ENCODE assay signal across 12 cellular contexts in the genomic region with DNA sequence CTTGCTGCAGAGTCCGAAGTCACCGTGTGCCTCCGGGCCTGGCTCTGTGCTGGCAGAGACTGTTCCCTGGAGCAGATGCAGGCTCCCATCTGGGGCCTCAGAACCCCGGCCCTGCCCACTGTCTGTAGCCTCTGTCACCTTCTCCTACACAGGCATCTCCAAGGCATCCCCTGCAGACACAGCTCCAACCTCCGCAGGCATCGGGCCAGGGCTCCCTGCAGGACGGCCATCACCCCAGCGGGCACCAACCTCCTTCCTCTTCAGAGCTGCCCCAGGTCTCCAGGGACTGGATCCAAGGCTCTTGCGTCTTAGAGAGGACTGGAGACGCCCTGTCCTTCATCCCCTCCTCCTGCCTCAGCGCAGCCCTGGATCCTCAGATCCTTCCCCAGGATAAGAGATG.
A peak's percentile ranks its signal among the peaks of the same experiment; 100 is the strongest.
DNase-seq lines count a peak whose midpoint lies in the region; ATAC-seq, FAIRE-seq and TF ChIP-seq lines count a peak whose summit lies in the region.
"Had no signal": no experiment of that assay in that cellular context is flagged by ENCODE, and none has a peak within 500 bp of the region (broad histone marks: within the 10 kb centered on the region; RNA-seq: fewer than 3 reads in every experiment).

No MANE protein-coding gene starts in this region.

- no peak for TF ChIP-seq POLR2A in HepG2 (IDR thresholded peaks at IDR 0.05; ENCODE audit: insufficient read depth in 1 of 2, low read depth in 2 of 2, low read length in 2 of 2)

- H3K79me2 ChIP-seq in HepG2 (ENCODE audit: insufficient read depth, low read length), result no peaks in the 10 kb centered on the region
- no peaks in the 10 kb centered on the region for H3K79me2 ChIP-seq in osteoblast (ENCODE audit: insufficient read depth, low read length)

- intact Hi-C loops in HepG2 (cut with micrococcal nuclease; ENCODE audit: unreplicated experiment), result no loop called here

- H3K36me3 ChIP-seq in BLaER1 treated with 17β-estradiol and CSF1 and Interleukin-3, amounts not matched to agents 10 nM and 100 nM, result no peaks in the 10 kb centered on the region
- H3K36me3 ChIP-seq in HEK293 (ENCODE audit: control insufficient read depth in 2 of 2, insufficient read depth in 1 of 2, low read length in 2 of 2) (no peaks in the 10 kb centered on the region), HepG2 (replicated peaks in 1 of 2; ENCODE audit: control insufficient read depth in 1 of 2, insufficient read depth in 2 of 2, low read length in 2 of 2) (no peaks in the 10 kb centered on the region), osteoblast (ENCODE audit: insufficient read depth, low read length) (no peaks in the 10 kb centered on the region)
- H3K36me3 ChIP-seq: BE2C had no signal

- CTCF ChIA-PET in HEK293 (lab: Yijun Ruan, JAX), result interaction anchor here (0.7 kb wide), 1 partner anchor 456 kb away, joined by 3 read pairs; no protein-coding TSS in a partner anchor
- CTCF ChIA-PET in HepG2 (lab: Yijun Ruan, JAX; ENCODE audit: low intra/inter-chr PET ratio, low total read pairs), result no interaction called here

- H3K9ac ChIP-seq in BLaER1 treated with 17β-estradiol and CSF1 and Interleukin-3, amounts not matched to agents 10 nM and 100 nM, result peak overlapping the region in 1 of 11 experiments; percentile 29; a peak in 1 of 22 replicates
- H3K9ac ChIP-seq in HepG2 (ENCODE audit: insufficient read depth, low read depth, low read length), result no peak overlapping the region

- in situ Hi-C loops in HepG2 (cut with HindIII; ENCODE audit: extremely low pct_ligation_motif_present, low pct_unique_long_range_greater_than_20kb), result loop anchor here (25.0 kb wide), 1 partner anchor 563 kb away; no protein-coding TSS in a partner anchor

- TF ChIP-seq CTCF in HEK293 (tag by site-specific recombination; IDR thresholded peaks at IDR 0.05) (no peak), HepG2 (CRISPR knock-in tag; IDR thresholded peaks at IDR 0.05) (no peak), osteoblast (IDR thresholded peaks at IDR 0.05; ENCODE audit: extremely low read depth, low read depth, low read length) (no peak)

- no peaks in the 10 kb centered on the region for H4K20me1 ChIP-seq in BLaER1 treated with 17β-estradiol and CSF1 and Interleukin-3, amounts not matched to agents 10 nM and 100 nM
- H4K20me1 ChIP-seq in HepG2 (ENCODE audit: insufficient read depth, low read length), result no peaks in the 10 kb centered on the region
- no peaks in the 10 kb centered on the region for H4K20me1 ChIP-seq in osteoblast (ENCODE audit: insufficient read depth, low read length)

- no peaks in the 10 kb centered on the region for H3K9me3 ChIP-seq in BLaER1 treated with 17β-estradiol and CSF1 and Interleukin-3, amounts not matched to agents 10 nM and 100 nM (replicated peaks in 1 of 11)
- H3K9me3 ChIP-seq in HEK293 (ENCODE audit: control insufficient read depth, insufficient read depth, low read depth, low read length) (no peaks in the 10 kb centered on the region), HepG2 (ENCODE audit: low read length) (no peaks in the 10 kb centered on the region), osteoblast (ENCODE audit: low read depth, low read length) (no peaks in the 10 kb centered on the region)
- H3K9me3 ChIP-seq: A549, BE2C, Caco-2 had no signal

- peak overlapping the region in 8 of 11 experiments; percentile 2 to 48 (median 14); a peak in 7 of 22 replicates for H3K4me2 ChIP-seq in BLaER1 treated with 17β-estradiol and CSF1 and Interleukin-3, amounts not matched to agents 10 nM and 100 nM
- H3K4me2 ChIP-seq in HepG2 (ENCODE audit: low read depth, low read length), result no peak overlapping the region
- no peak overlapping the region for H3K4me2 ChIP-seq in osteoblast (ENCODE audit: insufficient read depth, low read length)
- H3K4me2 ChIP-seq: A549 had no signal

- no peak for TF ChIP-seq RAD21 in HepG2 (CRISPR knock-in tag; IDR thresholded peaks at IDR 0.05)

- FAIRE-seq in HepG2 (lab: Jason Lieb, UNC), result no peak
- FAIRE-seq: A549 had no signal

- no peak overlapping the region for H3K4me3 ChIP-seq in BLaER1 treated with 17β-estradiol and CSF1 and Interleukin-3, amounts not matched to agents 10 nM and 100 nM
- H3K4me3 ChIP-seq in HEK293 (ENCODE audit: low read depth, low read length) (no peak overlapping the region), HepG2 (replicated peaks in 1 of 3; ENCODE audit: insufficient read depth in 1 of 3, low read depth in 2 of 3, low read length in 3 of 3) (no peak overlapping the region), osteoblast (ENCODE audit: insufficient read depth, low read length) (no peak overlapping the region)
- H3K4me3 ChIP-seq: A549 had no signal

- POLR2A ChIA-PET in HEK293 (lab: Yijun Ruan, JAX) (no interaction called here), HepG2 (lab: Yijun Ruan, JAX) (no interaction called here)

- no peak for DNase-seq in HepG2 (ENCODE audit: low spot score)
- peak; percentile 30 for DNase-seq in osteoblast (ENCODE audit: insufficient read length, low spot score, missing footprints)
- DNase-seq in NCI-H2107 (lab: John Stamatoyannopoulos, UW), result no peak
- DNase-seq in stimulated activated CD4-positive, alpha-beta T cell treated with anti-CD3 and anti-CD28 coated beads, Interleukin-4, amount 100 ng/mL, for 24 hours, result no peak
- DNase-seq in HPDE6-E6E7 (ENCODE audit: extremely low spot score), result no peak
- DNase-seq: BE2C; Caco-2; CD8-positive, alpha-beta memory T cell; DMS53 had no signal

- H2AFZ ChIP-seq in HepG2 (ENCODE audit: low read length) (no peak overlapping the region), osteoblast (ENCODE audit: low read length) (no peak overlapping the region)

- 78% methylated on average over 3 of the region's 11 CpGs for WGBS in HepG2 (ENCODE audit: low lambda C conversion rate)

- TF ChIP-seq EP300 in HepG2 (IDR thresholded peaks at IDR 0.05; ENCODE audit: low read depth in 2 of 2, low read length in 2 of 2), result no peak
- TF ChIP-seq EP300 in HepG2 (CRISPR knock-in tag; IDR thresholded peaks at IDR 0.05; ENCODE audit: borderline replicate concordance), result no peak

- H3K27ac ChIP-seq in BLaER1 treated with 17β-estradiol and CSF1 and Interleukin-3, amounts not matched to agents 10 nM and 100 nM, result no peak overlapping the region
- no peak overlapping the region for H3K27ac ChIP-seq in HEK293 (ENCODE audit: extremely low read depth, low read depth, low read length)
- H3K27ac ChIP-seq in HepG2 (ENCODE audit: extremely low read length, insufficient read depth, low read length), result no peak overlapping the region
- no peak overlapping the region for H3K27ac ChIP-seq in osteoblast (ENCODE audit: low read depth, low read length)

- ATAC-seq in HepG2, result peak; percentile 27

- H3K4me1 ChIP-seq in BLaER1 treated with 17β-estradiol and CSF1 and Interleukin-3, amounts not matched to agents 10 nM and 100 nM, result peaks cover 5 to 27% (median 21%) of the 10 kb centered on the region in 10 experiments; a peak in 19 of 20 replicates
- no peaks in the 10 kb centered on the region for H3K4me1 ChIP-seq in HEK293 (ENCODE audit: control insufficient read depth, insufficient read depth, low read length)
- H3K4me1 ChIP-seq in HepG2 (ENCODE audit: insufficient read depth, low read length), result peaks cover 53% of the 10 kb centered on the region
- H3K4me1 ChIP-seq in osteoblast (ENCODE audit: insufficient read depth, low read length), result no peaks in the 10 kb centered on the region
- H3K4me1 ChIP-seq: BE2C had no signal

- no TSS peak for BruUV-seq in HepG2 (replicated peaks; lab: Mats Ljungman, UMichigan)

- no peaks in the 10 kb centered on the region for H3K27me3 ChIP-seq in BLaER1 treated with 17β-estradiol and CSF1 and Interleukin-3, amounts not matched to agents 10 nM and 100 nM
- peaks cover 1 to 10% of the 10 kb centered on the region in 2 experiments; a peak in 4 of 5 replicates for H3K27me3 ChIP-seq in HepG2 (ENCODE audit: control insufficient read depth in 1 of 2, insufficient read depth in 2 of 2, low read length in 2 of 2)
- peaks cover 28% of the 10 kb centered on the region for H3K27me3 ChIP-seq in osteoblast (ENCODE audit: insufficient read depth, low read length)
- H3K27me3 ChIP-seq: BE2C had no signal

TF ChIP-seq in HEK293, 187 proteins besides CTCF, POLR2A, EP300 and RAD21 (continues in another document):
- TF ChIP-seq, protein P1, sequence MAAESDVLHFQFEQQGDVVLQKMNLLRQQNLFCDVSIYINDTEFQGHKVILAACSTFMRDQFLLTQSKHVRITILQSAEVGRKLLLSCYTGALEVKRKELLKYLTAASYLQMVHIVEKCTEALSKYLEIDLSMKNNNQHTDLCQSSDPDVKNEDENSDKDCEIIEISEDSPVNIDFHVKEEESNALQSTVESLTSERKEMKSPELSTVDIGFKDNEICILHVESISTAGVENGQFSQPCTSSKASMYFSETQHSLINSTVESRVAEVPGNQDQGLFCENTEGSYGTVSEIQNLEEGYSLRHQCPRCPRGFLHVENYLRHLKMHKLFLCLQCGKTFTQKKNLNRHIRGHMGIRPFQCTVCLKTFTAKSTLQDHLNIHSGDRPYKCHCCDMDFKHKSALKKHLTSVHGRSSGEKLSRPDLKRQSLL (tag by site-specific recombination; IDR thresholded peaks at IDR 0.05), result no peak

TF ChIP-seq in HepG2, 621 proteins besides CTCF, POLR2A, EP300 and RAD21:
- TF ChIP-seq, protein P2, sequence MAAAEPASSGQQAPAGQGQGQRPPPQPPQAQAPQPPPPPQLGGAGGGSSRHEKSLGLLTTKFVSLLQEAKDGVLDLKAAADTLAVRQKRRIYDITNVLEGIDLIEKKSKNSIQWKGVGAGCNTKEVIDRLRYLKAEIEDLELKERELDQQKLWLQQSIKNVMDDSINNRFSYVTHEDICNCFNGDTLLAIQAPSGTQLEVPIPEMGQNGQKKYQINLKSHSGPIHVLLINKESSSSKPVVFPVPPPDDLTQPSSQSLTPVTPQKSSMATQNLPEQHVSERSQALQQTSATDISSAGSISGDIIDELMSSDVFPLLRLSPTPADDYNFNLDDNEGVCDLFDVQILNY (CRISPR knock-in tag; conservative IDR thresholded peaks at IDR 0.05), result no peak
- TF ChIP-seq NCOA2 (CRISPR knock-in tag; IDR thresholded peaks at IDR 0.05), result no peak
- TF ChIP-seq ZNF720 (CRISPR knock-in tag; IDR thresholded peaks at IDR 0.05), result no peak
- TF ChIP-seq RELA (CRISPR knock-in tag; IDR thresholded peaks at IDR 0.05), result no peak
- TF ChIP-seq, protein P3, sequence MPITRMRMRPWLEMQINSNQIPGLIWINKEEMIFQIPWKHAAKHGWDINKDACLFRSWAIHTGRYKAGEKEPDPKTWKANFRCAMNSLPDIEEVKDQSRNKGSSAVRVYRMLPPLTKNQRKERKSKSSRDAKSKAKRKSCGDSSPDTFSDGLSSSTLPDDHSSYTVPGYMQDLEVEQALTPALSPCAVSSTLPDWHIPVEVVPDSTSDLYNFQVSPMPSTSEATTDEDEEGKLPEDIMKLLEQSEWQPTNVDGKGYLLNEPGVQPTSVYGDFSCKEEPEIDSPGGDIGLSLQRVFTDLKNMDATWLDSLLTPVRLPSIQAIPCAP (CRISPR knock-in tag; IDR thresholded peaks at IDR 0.05; ENCODE audit: low read depth), result no peak
TF ChIP-seq in HepG2: peak in this region for 0.

Comparison
In these comparisons a context has a peak if more than half of its experiments do, and no peak if none do; other contexts are left out.
1. H3K4me2 ChIP-seq: peak in BLaER1 treated with 17β-estradiol and CSF1 and Interleukin-3, amounts not matched to agents 10 nM and 100 nM (8 of 11); none in HepG2 (single experiment) and osteoblast (single experiment).